In the genomic region with DNA sequence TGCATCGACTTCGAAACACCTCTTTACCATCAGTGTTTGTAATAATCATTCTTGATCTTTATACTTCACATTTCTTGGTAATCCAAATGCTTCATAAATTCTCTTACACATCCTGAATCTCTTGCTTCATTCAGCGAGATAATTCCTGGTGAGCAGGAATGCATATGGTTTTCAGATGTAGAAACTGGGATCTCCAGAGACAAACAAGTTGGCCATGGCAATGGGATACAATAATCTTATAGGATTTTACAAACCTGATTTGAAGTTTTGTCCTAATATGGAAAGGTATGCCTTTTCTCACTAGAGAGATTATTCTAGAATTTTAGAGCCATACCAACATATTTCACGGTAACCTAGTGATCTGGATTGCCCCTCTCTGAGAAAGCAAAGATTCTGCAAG, we compare ENCODE assay signal across 12 cellular contexts. TPM values are rescaled to one million over a fixed set of nuclear protein-coding genes. Genes with fewer than 3 reads are reported as not detected.
DNase-seq lines count a peak whose midpoint lies in the region; ATAC-seq and TF ChIP-seq lines count a peak whose summit lies in the region.
"Had no signal": no experiment of that assay in that cellular context is flagged by ENCODE, and none has a peak within 500 bp of the region (broad histone marks: within the 10 kb centered on the region; RNA-seq: fewer than 3 reads in every experiment).

No MANE protein-coding gene starts in this region.

- H3K27ac Mint-ChIP-seq in endodermal cell, result peak overlapping the region; percentile 9
- peak overlapping the region; percentile 48 for H3K27ac Mint-ChIP-seq in neural progenitor cell

- H4K20me1 ChIP-seq in neural progenitor cell (ENCODE audit: low read depth), result no peaks in the 10 kb centered on the region

- H3K9ac ChIP-seq in endodermal cell (ENCODE audit: extremely low read depth, low read length, poor library complexity, severe bottlenecking) (no peak overlapping the region), neural progenitor cell (no peak overlapping the region)

- no peaks in the 10 kb centered on the region for H3K9me3 Mint-ChIP-seq in endodermal cell
- no peaks in the 10 kb centered on the region for H3K9me3 Mint-ChIP-seq in neural progenitor cell

- no peak for TF ChIP-seq CTCF in right atrium auricular region (IDR thresholded peaks at IDR 0.05)
- TF ChIP-seq CTCF in endodermal cell (conservative IDR thresholded peaks at IDR 0.05), result no peak
- no peak for TF ChIP-seq CTCF in neural progenitor cell (IDR thresholded peaks at IDR 0.05)

- no peak overlapping the region for H2AFZ ChIP-seq in neural progenitor cell (replicated peaks)

- DNase-seq in right atrium auricular region (ENCODE audit: low spot score) (no peak), cardiac septum (ENCODE audit: low spot score) (no peak), endodermal cell (no peak), neural progenitor cell (ENCODE audit: low spot score) (no peak), NCI-H69 (lab: John Stamatoyannopoulos, UW) (no peak), NCI-H526 (lab: John Stamatoyannopoulos, UW) (no peak), NCI-H2107 (lab: John Stamatoyannopoulos, UW) (no peak)
- DNase-seq: caudate nucleus; heart left ventricle; NCI-H748 treated with DMSO at 0.1 percent for 48 hours; stimulated activated naive CD4-positive, alpha-beta T cell had no signal

- intact Hi-C loops in cardiac septum (cut with DNase I), result no loop called here

- H3K27ac ChIP-seq in right atrium auricular region (peak overlapping the region; percentile 63 to 83), endodermal cell (ENCODE audit: low read depth, low read length) (no peak overlapping the region), neural progenitor cell (no peak overlapping the region)

- H3K27me3 Mint-ChIP-seq in endodermal cell (ENCODE audit: insufficient read depth) (peaks cover 5% of the 10 kb centered on the region), neural progenitor cell (ENCODE audit: insufficient read depth, low read depth) (no peaks in the 10 kb centered on the region)

- H3K9me3 ChIP-seq in right atrium auricular region (no peaks in the 10 kb centered on the region), endodermal cell (ENCODE audit: control insufficient read depth, low read length) (no peaks in the 10 kb centered on the region), neural progenitor cell (ENCODE audit: low read depth) (no peaks in the 10 kb centered on the region)
- H3K9me3 ChIP-seq: heart left ventricle had no signal

- H3K36me3 ChIP-seq in right atrium auricular region, result no peaks in the 10 kb centered on the region
- H3K36me3 ChIP-seq in endodermal cell (ENCODE audit: control insufficient read depth, insufficient read depth, low read length), result no peaks in the 10 kb centered on the region
- H3K36me3 ChIP-seq in neural progenitor cell, result no peaks in the 10 kb centered on the region
- H3K36me3 ChIP-seq: heart left ventricle had no signal

- H3K4me3 Mint-ChIP-seq in endodermal cell (no peak overlapping the region), neural progenitor cell (no peak overlapping the region)

- H3K4me1 Mint-ChIP-seq in endodermal cell (peaks cover 13% of the 10 kb centered on the region), neural progenitor cell (peaks cover 32% of the 10 kb centered on the region)

- H3K4me3 ChIP-seq in right atrium auricular region (no peak overlapping the region), endodermal cell (ENCODE audit: low read length) (no peak overlapping the region), neural progenitor cell (no peak overlapping the region)
- H3K4me3 ChIP-seq: heart left ventricle had no signal

- no peak for ATAC-seq in HG03460 (IDR thresholded peaks at IDR 0.05; ENCODE audit: unreplicated experiment)
- ATAC-seq: heart left ventricle had no signal

- H3K36me3 Mint-ChIP-seq in endodermal cell (ENCODE audit: low read depth), result no peaks in the 10 kb centered on the region
- no peaks in the 10 kb centered on the region for H3K36me3 Mint-ChIP-seq in neural progenitor cell

- H3K4me2 ChIP-seq in neural progenitor cell, result no peak overlapping the region

- peaks cover 0 to 16% of the 10 kb centered on the region in 2 donors for H3K4me1 ChIP-seq in right atrium auricular region
- H3K4me1 ChIP-seq in endodermal cell (ENCODE audit: control insufficient read depth, insufficient read depth, low read length), result peaks cover 4% of the 10 kb centered on the region
- peaks cover 11% of the 10 kb centered on the region for H3K4me1 ChIP-seq in neural progenitor cell

- H3K27me3 ChIP-seq in right atrium auricular region (no peaks in the 10 kb centered on the region), endodermal cell (ENCODE audit: control insufficient read depth, insufficient read depth, low read length, poor library complexity, severe bottlenecking) (no peaks in the 10 kb centered on the region), neural progenitor cell (no peaks in the 10 kb centered on the region)
- H3K27me3 ChIP-seq: heart left ventricle had no signal

- WGBS in endodermal cell (ENCODE audit: insufficient coverage in 1 of 2, insufficient read length in 1 of 2), 2 experiments, result 80 to 90% methylated on average over 3 to 4 of the region's 4 CpGs

- H3F3A ChIP-seq in neural progenitor cell (ENCODE audit: low read depth), result peaks cover 4% of the 10 kb centered on the region

- H3K79me2 ChIP-seq in neural progenitor cell (ENCODE audit: low read depth), result no peaks in the 10 kb centered on the region

RNA-seq across cellular contexts. Expression of a gene that starts 13.0 kb away (rescaled TPM):
- total RNA-seq in right atrium auricular region, result 1 to 10 TPM; 3.8 to 5.0 TPM
- total RNA-seq in cardiac septum, result 4.2 TPM
- 10 to 100 TPM in 1 of 2 donors, 1 to 10 TPM in 1; 8.1 to 13.0 TPM for total RNA-seq in endodermal cell
- polyA plus RNA-seq in endodermal cell (2013, experiment 1 of 2), result 19.4 TPM
- polyA plus RNA-seq in endodermal cell (2013, experiment 2 of 2), result 19.0 TPM
- total RNA-seq in neural progenitor cell (ENCODE audit: low replicate concordance), result 26.4 and 35.6 TPM in 2 replicates

RNA-seq across cellular contexts. Expression of a gene that starts 13.6 kb away (rescaled TPM):
- total RNA-seq in right atrium auricular region, result 1,000 to 10,000 TPM; 1,022 to 1,600 TPM
- 368 TPM for total RNA-seq in cardiac septum
- 100 to 1,000 TPM in 1 of 2 donors, 10 to 100 TPM in 1; 84.3 to 155 TPM for total RNA-seq in endodermal cell
- polyA plus RNA-seq in endodermal cell (2013, experiment 1 of 2), result 2,565 TPM
- 2,676 TPM for polyA plus RNA-seq in endodermal cell (2013, experiment 2 of 2)
- 727 and 820 TPM in 2 replicates for total RNA-seq in neural progenitor cell (ENCODE audit: low replicate concordance)

Comparison
In these comparisons a context has a peak if more than half of its experiments do, and no peak if none do; other contexts are left out.
1. H3K27ac ChIP-seq: peak in right atrium auricular region (2 of 2); none in endodermal cell (single experiment) and neural progenitor cell (single experiment).